In genomic region chr18:58800582-58800981, GRCh38 we compare ENCODE assay signal across 12 cellular contexts.
A peak's percentile ranks its signal among the peaks of the same experiment; 100 is the strongest.
DNase-seq lines count a peak whose midpoint lies in the region; ATAC-seq and TF ChIP-seq lines count a peak whose summit lies in the region.
"Had no signal": no experiment of that assay in that cellular context is flagged by ENCODE, and none has a peak within 500 bp of the region (broad histone marks: within the 10 kb centered on the region; RNA-seq: fewer than 3 reads in every experiment).

No MANE protein-coding gene starts in this region.

- CTCF ChIA-PET in PC-9 (lab: Charles Lee), result no interaction called here

- no TSS peak for BruUV-seq in PC-9 (replicated peaks; lab: Mats Ljungman, UMichigan)

- H3K4me2 ChIP-seq in PC-9, result no peak overlapping the region

- H3K27ac ChIP-seq in PC-9, result no peak overlapping the region

- no peak for TF ChIP-seq CTCF in PC-9 (conservative IDR thresholded peaks at IDR 0.05)

- TF ChIP-seq POLR2A in erythroblast (IDR thresholded peaks at IDR 0.05; ENCODE audit: low read length), result no peak

- no peaks in the 10 kb centered on the region for H3K27me3 ChIP-seq in PC-9 (ENCODE audit: insufficient read depth, low read depth)

- H4K20me1 ChIP-seq in PC-9 (ENCODE audit: insufficient read depth), result no peaks in the 10 kb centered on the region

- H3K9me3 ChIP-seq in PC-9 (ENCODE audit: insufficient read depth, low read depth), result no peaks in the 10 kb centered on the region

- no peaks in the 10 kb centered on the region for H3K36me3 ChIP-seq in PC-9 (ENCODE audit: low read depth)

- DNase-seq in PC-9 (no peak), erythroblast (lab: John Stamatoyannopoulos, UW) (no peak), NCI-H2196 (lab: John Stamatoyannopoulos, UW; ENCODE audit: unreplicated experiment) (no peak), NCI-H1417 (lab: John Stamatoyannopoulos, UW) (no peak)
- DNase-seq: CD4-positive, alpha-beta memory T cell; cerebellar nuclear complex; small intestine had no signal

- intact Hi-C loops in PC-9 (cut with micrococcal nuclease; ENCODE audit: unreplicated experiment), result no loop called here

- POLR2A ChIA-PET in PC-9 (lab: Charles Lee; ENCODE audit: unreplicated experiment), result no interaction called here

- no peaks in the 10 kb centered on the region for H3K9me2 ChIP-seq in PC-9 (ENCODE audit: insufficient read depth)

- H2AFZ ChIP-seq in PC-9, result no peak overlapping the region

- H3K4me3 ChIP-seq in PC-9, result no peak overlapping the region

- H3F3A ChIP-seq in PC-9 (ENCODE audit: insufficient read depth, low read depth), result 0 out of 2 replicates have a peak, but pooled peaks cover 2% of the 10 kb centered on the region

- H3K4me1 ChIP-seq in PC-9 (replicated peaks; ENCODE audit: insufficient read depth), result no peaks in the 10 kb centered on the region

- ATAC-seq in GM18520 (IDR thresholded peaks at IDR 0.05; ENCODE audit: unreplicated experiment), result peak; percentile 53
- ATAC-seq in GM21528 (IDR thresholded peaks at IDR 0.05; ENCODE audit: low FRiP score, unreplicated experiment), result peak; percentile 88
- peak; percentile 72 for ATAC-seq in HG03280 (IDR thresholded peaks at IDR 0.05; ENCODE audit: unreplicated experiment)
- ATAC-seq in esophagus mucosa, result peak; percentile 84
- ATAC-seq: HepG2 had no signal

- H3K79me2 ChIP-seq in PC-9 (ENCODE audit: low read depth), result no peaks in the 10 kb centered on the region
